Comparison of ENCODE assay signal across 1 cellular context in genomic region chr2:26411419-26411818, GRCh38.
TF ChIP-seq lines count a peak whose summit lies in the region.

No MANE protein-coding gene starts in this region.

TF ChIP-seq in K562, 482 proteins besides CTCF, POLR2A, EP300 and RAD21 (continues in another document):
- TF ChIP-seq ZNF408 (CRISPR knock-in tag; IDR thresholded peaks at IDR 0.05; ENCODE audit: low read depth) = no peak
- 0 out of 2 replicates have a peak, but pooled peaks have one; percentile 13 for TF ChIP-seq SMARCC2 (IDR thresholded peaks at IDR 0.05; ENCODE audit: low read depth)
- TF ChIP-seq BHLHE40 (IDR thresholded peaks at IDR 0.05; ENCODE audit: low read length) = no peak
- TF ChIP-seq, protein P1, sequence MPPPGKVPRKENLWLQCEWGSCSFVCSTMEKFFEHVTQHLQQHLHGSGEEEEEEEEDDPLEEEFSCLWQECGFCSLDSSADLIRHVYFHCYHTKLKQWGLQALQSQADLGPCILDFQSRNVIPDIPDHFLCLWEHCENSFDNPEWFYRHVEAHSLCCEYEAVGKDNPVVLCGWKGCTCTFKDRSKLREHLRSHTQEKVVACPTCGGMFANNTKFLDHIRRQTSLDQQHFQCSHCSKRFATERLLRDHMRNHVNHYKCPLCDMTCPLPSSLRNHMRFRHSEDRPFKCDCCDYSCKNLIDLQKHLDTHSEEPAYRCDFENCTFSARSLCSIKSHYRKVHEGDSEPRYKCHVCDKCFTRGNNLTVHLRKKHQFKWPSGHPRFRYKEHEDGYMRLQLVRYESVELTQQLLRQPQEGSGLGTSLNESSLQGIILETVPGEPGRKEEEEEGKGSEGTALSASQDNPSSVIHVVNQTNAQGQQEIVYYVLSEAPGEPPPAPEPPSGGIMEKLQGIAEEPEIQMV (tag; conservative IDR thresholded peaks at IDR 0.05; ENCODE audit: low read depth) = peak; percentile 76
- TF ChIP-seq, protein P2, sequence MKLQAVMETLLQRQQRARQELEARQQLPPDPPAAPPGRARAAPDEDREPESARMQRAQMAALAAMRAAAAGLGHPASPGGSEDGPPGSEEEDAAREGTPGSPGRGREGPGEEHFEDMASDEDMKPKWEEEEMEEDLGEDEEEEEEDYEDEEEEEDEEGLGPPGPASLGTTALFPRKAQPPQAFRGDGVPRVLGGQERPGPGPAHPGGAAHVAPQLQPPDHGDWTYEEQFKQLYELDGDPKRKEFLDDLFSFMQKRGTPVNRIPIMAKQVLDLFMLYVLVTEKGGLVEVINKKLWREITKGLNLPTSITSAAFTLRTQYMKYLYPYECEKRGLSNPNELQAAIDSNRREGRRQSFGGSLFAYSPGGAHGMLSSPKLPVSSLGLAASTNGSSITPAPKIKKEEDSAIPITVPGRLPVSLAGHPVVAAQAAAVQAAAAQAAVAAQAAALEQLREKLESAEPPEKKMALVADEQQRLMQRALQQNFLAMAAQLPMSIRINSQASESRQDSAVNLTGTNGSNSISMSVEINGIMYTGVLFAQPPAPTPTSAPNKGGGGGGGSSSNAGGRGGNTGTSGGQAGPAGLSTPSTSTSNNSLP (IDR thresholded peaks at IDR 0.05; ENCODE audit: borderline replicate concordance, low read depth, low read length) = no peak
- no peak for TF ChIP-seq E2F6 (IDR thresholded peaks at IDR 0.05; ENCODE audit: borderline replicate concordance in 1 of 2, extremely low read depth in 1 of 2, insufficient read depth in 1 of 2, insufficient read length in 1 of 2, low read depth in 1 of 2, low read length in 1 of 2, poor library complexity in 1 of 2, severe bottlenecking in 1 of 2)
- TF ChIP-seq NEUROD1 (IDR thresholded peaks at IDR 0.05; ENCODE audit: borderline replicate concordance, low read depth, low read length, partially characterized antibody) = no peak
- TF ChIP-seq PURB (CRISPR knock-in tag; IDR thresholded peaks at IDR 0.05; ENCODE audit: low read depth) = no peak
- TF ChIP-seq CREB3 (tag; conservative IDR thresholded peaks at IDR 0.05; ENCODE audit: low read depth) = 0 out of 2 replicates have a peak, but pooled peaks have one; percentile 49
- no peak for TF ChIP-seq KHSRP (IDR thresholded peaks at IDR 0.05)
- TF ChIP-seq HSF4 (CRISPR knock-in tag; IDR thresholded peaks at IDR 0.05; ENCODE audit: borderline replicate concordance) = no peak
- TF ChIP-seq PHF8 (IDR thresholded peaks at IDR 0.05; ENCODE audit: borderline replicate concordance, low read length) = no peak
- TF ChIP-seq ZNF76 (CRISPR knock-in tag; IDR thresholded peaks at IDR 0.05; ENCODE audit: borderline replicate concordance) = peak; percentile 15; the same call in 1 of the 2 replicates
- no peak for TF ChIP-seq NR4A1 (CRISPR knock-in tag; IDR thresholded peaks at IDR 0.05)
- TF ChIP-seq NR4A1 (tag; IDR thresholded peaks at IDR 0.05) = peak; percentile 73
- TF ChIP-seq EZH2 (IDR thresholded peaks at IDR 0.05; ENCODE audit: borderline replicate concordance, low read depth, low read length) = no peak
- no peak for TF ChIP-seq RAD51 (IDR thresholded peaks at IDR 0.05; ENCODE audit: borderline replicate concordance, low read depth)
- TF ChIP-seq MYC (IDR thresholded peaks at IDR 0.05; ENCODE audit: low read depth, low read length) = 0 out of 2 replicates have a peak, but pooled peaks have one; percentile 1
- no peak for TF ChIP-seq MYC (CRISPR knock-in tag; IDR thresholded peaks at IDR 0.05; ENCODE audit: borderline replicate concordance, low read depth)
- no peak for TF ChIP-seq MYBL2 (IDR thresholded peaks at IDR 0.05; ENCODE audit: low read depth)
- TF ChIP-seq MYBL2 (CRISPR knock-in tag; IDR thresholded peaks at IDR 0.05; ENCODE audit: borderline replicate concordance) = no peak
- no peak for TF ChIP-seq DACH1 (IDR thresholded peaks at IDR 0.05; ENCODE audit: partially characterized antibody)
- no peak for TF ChIP-seq ZFP30 (CRISPR knock-in tag; IDR thresholded peaks at IDR 0.05; ENCODE audit: borderline replicate concordance)
- no peak for TF ChIP-seq NCOA6 (IDR thresholded peaks at IDR 0.05)
- no peak for TF ChIP-seq KAT2B (IDR thresholded peaks at IDR 0.05; ENCODE audit: low read depth, low read length)
- TF ChIP-seq PRPF4 (IDR thresholded peaks at IDR 0.05; ENCODE audit: insufficient read depth, low read depth, low read length, poor library complexity, severe bottlenecking) = no peak
- no peak for TF ChIP-seq BACH1 (tag; IDR thresholded peaks at IDR 0.05)
- TF ChIP-seq, protein P3, sequence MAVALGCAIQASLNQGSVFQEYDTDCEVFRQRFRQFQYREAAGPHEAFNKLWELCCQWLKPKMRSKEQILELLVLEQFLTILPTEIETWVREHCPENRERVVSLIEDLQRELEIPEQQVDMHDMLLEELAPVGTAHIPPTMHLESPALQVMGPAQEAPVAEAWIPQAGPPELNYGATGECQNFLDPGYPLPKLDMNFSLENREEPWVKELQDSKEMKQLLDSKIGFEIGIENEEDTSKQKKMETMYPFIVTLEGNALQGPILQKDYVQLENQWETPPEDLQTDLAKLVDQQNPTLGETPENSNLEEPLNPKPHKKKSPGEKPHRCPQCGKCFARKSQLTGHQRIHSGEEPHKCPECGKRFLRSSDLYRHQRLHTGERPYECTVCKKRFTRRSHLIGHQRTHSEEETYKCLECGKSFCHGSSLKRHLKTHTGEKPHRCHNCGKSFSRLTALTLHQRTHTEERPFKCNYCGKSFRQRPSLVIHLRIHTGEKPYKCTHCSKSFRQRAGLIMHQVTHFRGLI (CRISPR knock-in tag; IDR thresholded peaks at IDR 0.05) = peak; percentile 57; the same call in 1 of the 2 replicates
- 0 out of 2 replicates have a peak, but pooled peaks have one; percentile 6 for TF ChIP-seq GMEB1 (CRISPR knock-in tag; IDR thresholded peaks at IDR 0.05)
- no peak for TF ChIP-seq SAP30 (IDR thresholded peaks at IDR 0.05; ENCODE audit: borderline replicate concordance, insufficient read depth, low read depth, low read length, poor library complexity, severe bottlenecking)
- TF ChIP-seq, protein P4, sequence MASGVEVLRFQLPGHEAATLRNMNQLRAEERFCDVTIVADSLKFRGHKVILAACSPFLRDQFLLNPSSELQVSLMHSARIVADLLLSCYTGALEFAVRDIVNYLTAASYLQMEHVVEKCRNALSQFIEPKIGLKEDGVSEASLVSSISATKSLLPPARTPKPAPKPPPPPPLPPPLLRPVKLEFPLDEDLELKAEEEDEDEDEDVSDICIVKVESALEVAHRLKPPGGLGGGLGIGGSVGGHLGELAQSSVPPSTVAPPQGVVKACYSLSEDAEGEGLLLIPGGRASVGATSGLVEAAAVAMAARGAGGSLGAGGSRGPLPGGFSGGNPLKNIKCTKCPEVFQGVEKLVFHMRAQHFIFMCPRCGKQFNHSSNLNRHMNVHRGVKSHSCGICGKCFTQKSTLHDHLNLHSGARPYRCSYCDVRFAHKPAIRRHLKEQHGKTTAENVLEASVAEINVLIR (CRISPR knock-in tag; IDR thresholded peaks at IDR 0.05) = peak; percentile 21; the same call in 1 of the 2 replicates
- TF ChIP-seq PPARD (CRISPR knock-in tag; IDR thresholded peaks at IDR 0.05) = no peak
- TF ChIP-seq ZNF316 (IDR thresholded peaks at IDR 0.05) = peak; percentile 100
- TF ChIP-seq MEF2A (IDR thresholded peaks at IDR 0.05; ENCODE audit: control insufficient read depth, low read depth, low read length) = no peak
- 0 out of 2 replicates have a peak, but pooled peaks have one; percentile 16 for TF ChIP-seq TAF7 (tag; IDR thresholded peaks at IDR 0.05)
- TF ChIP-seq, protein P5, sequence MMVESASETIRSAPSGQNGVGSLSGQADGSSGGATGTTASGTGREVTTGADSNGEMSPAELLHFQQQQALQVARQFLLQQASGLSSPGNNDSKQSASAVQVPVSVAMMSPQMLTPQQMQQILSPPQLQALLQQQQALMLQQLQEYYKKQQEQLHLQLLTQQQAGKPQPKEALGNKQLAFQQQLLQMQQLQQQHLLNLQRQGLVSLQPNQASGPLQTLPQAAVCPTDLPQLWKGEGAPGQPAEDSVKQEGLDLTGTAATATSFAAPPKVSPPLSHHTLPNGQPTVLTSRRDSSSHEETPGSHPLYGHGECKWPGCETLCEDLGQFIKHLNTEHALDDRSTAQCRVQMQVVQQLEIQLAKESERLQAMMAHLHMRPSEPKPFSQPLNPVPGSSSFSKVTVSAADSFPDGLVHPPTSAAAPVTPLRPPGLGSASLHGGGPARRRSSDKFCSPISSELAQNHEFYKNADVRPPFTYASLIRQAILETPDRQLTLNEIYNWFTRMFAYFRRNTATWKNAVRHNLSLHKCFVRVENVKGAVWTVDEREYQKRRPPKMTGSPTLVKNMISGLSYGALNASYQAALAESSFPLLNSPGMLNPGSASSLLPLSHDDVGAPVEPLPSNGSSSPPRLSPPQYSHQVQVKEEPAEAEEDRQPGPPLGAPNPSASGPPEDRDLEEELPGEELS (CRISPR knock-in tag; IDR thresholded peaks at IDR 0.05; ENCODE audit: borderline replicate concordance) = no peak
- TF ChIP-seq, protein P6, sequence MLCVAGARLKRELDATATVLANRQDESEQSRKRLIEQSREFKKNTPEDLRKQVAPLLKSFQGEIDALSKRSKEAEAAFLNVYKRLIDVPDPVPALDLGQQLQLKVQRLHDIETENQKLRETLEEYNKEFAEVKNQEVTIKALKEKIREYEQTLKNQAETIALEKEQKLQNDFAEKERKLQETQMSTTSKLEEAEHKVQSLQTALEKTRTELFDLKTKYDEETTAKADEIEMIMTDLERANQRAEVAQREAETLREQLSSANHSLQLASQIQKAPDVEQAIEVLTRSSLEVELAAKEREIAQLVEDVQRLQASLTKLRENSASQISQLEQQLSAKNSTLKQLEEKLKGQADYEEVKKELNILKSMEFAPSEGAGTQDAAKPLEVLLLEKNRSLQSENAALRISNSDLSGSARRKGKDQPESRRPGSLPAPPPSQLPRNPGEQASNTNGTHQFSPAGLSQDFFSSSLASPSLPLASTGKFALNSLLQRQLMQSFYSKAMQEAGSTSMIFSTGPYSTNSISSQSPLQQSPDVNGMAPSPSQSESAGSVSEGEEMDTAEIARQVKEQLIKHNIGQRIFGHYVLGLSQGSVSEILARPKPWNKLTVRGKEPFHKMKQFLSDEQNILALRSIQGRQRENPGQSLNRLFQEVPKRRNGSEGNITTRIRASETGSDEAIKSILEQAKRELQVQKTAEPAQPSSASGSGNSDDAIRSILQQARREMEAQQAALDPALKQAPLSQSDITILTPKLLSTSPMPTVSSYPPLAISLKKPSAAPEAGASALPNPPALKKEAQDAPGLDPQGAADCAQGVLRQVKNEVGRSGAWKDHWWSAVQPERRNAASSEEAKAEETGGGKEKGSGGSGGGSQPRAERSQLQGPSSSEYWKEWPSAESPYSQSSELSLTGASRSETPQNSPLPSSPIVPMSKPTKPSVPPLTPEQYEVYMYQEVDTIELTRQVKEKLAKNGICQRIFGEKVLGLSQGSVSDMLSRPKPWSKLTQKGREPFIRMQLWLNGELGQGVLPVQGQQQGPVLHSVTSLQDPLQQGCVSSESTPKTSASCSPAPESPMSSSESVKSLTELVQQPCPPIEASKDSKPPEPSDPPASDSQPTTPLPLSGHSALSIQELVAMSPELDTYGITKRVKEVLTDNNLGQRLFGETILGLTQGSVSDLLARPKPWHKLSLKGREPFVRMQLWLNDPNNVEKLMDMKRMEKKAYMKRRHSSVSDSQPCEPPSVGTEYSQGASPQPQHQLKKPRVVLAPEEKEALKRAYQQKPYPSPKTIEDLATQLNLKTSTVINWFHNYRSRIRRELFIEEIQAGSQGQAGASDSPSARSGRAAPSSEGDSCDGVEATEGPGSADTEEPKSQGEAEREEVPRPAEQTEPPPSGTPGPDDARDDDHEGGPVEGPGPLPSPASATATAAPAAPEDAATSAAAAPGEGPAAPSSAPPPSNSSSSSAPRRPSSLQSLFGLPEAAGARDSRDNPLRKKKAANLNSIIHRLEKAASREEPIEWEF (CRISPR knock-in tag; IDR thresholded peaks at IDR 0.05) = peak; percentile 49; the same call in 1 of the 2 replicates
- no peak for TF ChIP-seq LCOR (CRISPR knock-in tag; IDR thresholded peaks at IDR 0.05)
- peak in 1 of 3 experiments; percentile 65 for TF ChIP-seq YY1 (IDR thresholded peaks at IDR 0.05; ENCODE audit: borderline replicate concordance in 1 of 3, control insufficient read depth in 1 of 3, extremely low read depth in 1 of 3, insufficient read depth in 3 of 3, insufficient read length in 1 of 3, insufficient replicate concordance in 2 of 3, low read depth in 1 of 3, low read length in 2 of 3)
- TF ChIP-seq TAF1 (IDR thresholded peaks at IDR 0.05; ENCODE audit: control insufficient read depth, extremely low read depth, insufficient read depth, low read length, severe bottlenecking) = peak; percentile 67
- TF ChIP-seq, protein P7, sequence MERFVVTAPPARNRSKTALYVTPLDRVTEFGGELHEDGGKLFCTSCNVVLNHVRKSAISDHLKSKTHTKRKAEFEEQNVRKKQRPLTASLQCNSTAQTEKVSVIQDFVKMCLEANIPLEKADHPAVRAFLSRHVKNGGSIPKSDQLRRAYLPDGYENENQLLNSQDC (CRISPR knock-in tag; IDR thresholded peaks at IDR 0.05) = no peak
- TF ChIP-seq, protein P8, sequence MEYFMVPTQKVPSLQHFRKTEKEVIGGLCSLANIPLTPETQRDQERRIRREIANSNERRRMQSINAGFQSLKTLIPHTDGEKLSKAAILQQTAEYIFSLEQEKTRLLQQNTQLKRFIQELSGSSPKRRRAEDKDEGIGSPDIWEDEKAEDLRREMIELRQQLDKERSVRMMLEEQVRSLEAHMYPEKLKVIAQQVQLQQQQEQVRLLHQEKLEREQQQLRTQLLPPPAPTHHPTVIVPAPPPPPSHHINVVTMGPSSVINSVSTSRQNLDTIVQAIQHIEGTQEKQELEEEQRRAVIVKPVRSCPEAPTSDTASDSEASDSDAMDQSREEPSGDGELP (CRISPR knock-in tag; IDR thresholded peaks at IDR 0.05; ENCODE audit: borderline replicate concordance) = no peak
- TF ChIP-seq FOXK2 (conservative IDR thresholded peaks at IDR 0.05 in 1 of 2, IDR thresholded peaks at IDR 0.05 in 1 of 2; ENCODE audit: low read depth in 2 of 2) = peak in 1 of 2 experiments; percentile 8; a peak in 1 of 4 replicates
